23 cellular contexts compared by ENCODE assay signal in genomic region chr2:110742412-110742811, GRCh38. TPM values are rescaled to one million over a fixed set of nuclear protein-coding genes. Genes with fewer than 3 reads are reported as not detected.
A peak's percentile ranks its signal among the peaks of the same experiment; 100 is the strongest.
DNase-seq lines count a peak whose midpoint lies in the region; ATAC-seq, FAIRE-seq and TF ChIP-seq lines count a peak whose summit lies in the region.
"Had no signal": no experiment of that assay in that cellular context is flagged by ENCODE, and none has a peak within 500 bp of the region (broad histone marks: within the 10 kb centered on the region; RNA-seq: fewer than 3 reads in every experiment).

No MANE protein-coding gene starts in this region.

- H3K27ac Mint-ChIP-seq in activated T-helper 2 cell treated with anti-CD3 and anti-CD28 coated beads, Interferon-gamma antibody, Interleukin-2, Interleukin-4, amounts not matched to agents 10 μg/mL and 5 μg/mL and 100 μg/mL, durations not matched to agents 14 hours and 24 hours and 36 hours = peak overlapping the region; percentile 18
- H3K27ac Mint-ChIP-seq in nephron progenitor cell = no peak overlapping the region
- H3K27ac Mint-ChIP-seq: CD4-positive, alpha-beta memory T cell; HFFc6 had no signal

- CTCF ChIA-PET in PC-3 (lab: Charles Lee) = no interaction called here

- POLR2A ChIA-PET in PC-3 (lab: Charles Lee; ENCODE audit: unreplicated experiment) = no interaction called here

- TF ChIP-seq POLR2A in GM12892 (IDR thresholded peaks at IDR 0.05; ENCODE audit: low read depth, low read length) = no peak

- H3F3A ChIP-seq in PC-3 (ENCODE audit: low read length, unreplicated experiment) = peaks cover 4% of the 10 kb centered on the region

- peaks cover 11% of the 10 kb centered on the region for H3K27me3 Mint-ChIP-seq in activated T-helper 2 cell treated with anti-CD3 and anti-CD28 coated beads, Interferon-gamma antibody, Interleukin-2, Interleukin-4, amounts not matched to agents 10 μg/mL and 5 μg/mL and 100 μg/mL, durations not matched to agents 14 hours and 24 hours and 36 hours (ENCODE audit: low read depth)
- peaks cover 10% of the 10 kb centered on the region for H3K27me3 Mint-ChIP-seq in nephron progenitor cell (ENCODE audit: low read depth, poor library complexity)

- no peaks in the 10 kb centered on the region for H3K36me3 ChIP-seq in PC-3 (ENCODE audit: low read depth, low read length)
- H3K36me3 ChIP-seq: HAP-1 had no signal

- intact Hi-C loops in PC-3 (cut with micrococcal nuclease) = no loop called here
- intact Hi-C loops in activated T-helper 2 cell treated with anti-CD3 and anti-CD28 coated beads, Interferon-gamma antibody, Interleukin-2, Interleukin-4, amounts not matched to agents 10 μg/mL and 5 μg/mL and 100 μg/mL, durations not matched to agents 14 hours and 24 hours and 36 hours (cut with micrococcal nuclease) = no loop called here
- intact Hi-C loops in posterior cingulate gyrus (cut with DNase I) = no loop called here

- peak overlapping the region; percentile 80 for H3K4me2 ChIP-seq in PC-3 (ENCODE audit: low read length)

- no peak for TF ChIP-seq CTCF in PC-3 (conservative IDR thresholded peaks at IDR 0.05; ENCODE audit: low read depth, low read length)
- TF ChIP-seq CTCF in nephron progenitor cell (IDR thresholded peaks at IDR 0.05) = no peak

- FAIRE-seq in GM12892 (lab: Jason Lieb, UNC) = peak; percentile 44
- FAIRE-seq: G401.6, GM12891, GM19239, H54 had no signal

- no peak for ATAC-seq in PC-3

- H3K27ac ChIP-seq in PC-3 (ENCODE audit: low read length) = peak overlapping the region; percentile 95

- no peaks in the 10 kb centered on the region for H4K20me1 ChIP-seq in PC-3 (ENCODE audit: low read length)

- H3K9me3 Mint-ChIP-seq in activated T-helper 2 cell treated with anti-CD3 and anti-CD28 coated beads, Interferon-gamma antibody, Interleukin-2, Interleukin-4, amounts not matched to agents 10 μg/mL and 5 μg/mL and 100 μg/mL, durations not matched to agents 14 hours and 24 hours and 36 hours = peaks cover 7% of the 10 kb centered on the region
- H3K9me3 Mint-ChIP-seq in nephron progenitor cell = peaks cover 7% of the 10 kb centered on the region
- H3K9me3 Mint-ChIP-seq: HFFc6 had no signal

- no peak overlapping the region for H3K4me3 Mint-ChIP-seq in activated T-helper 2 cell treated with anti-CD3 and anti-CD28 coated beads, Interferon-gamma antibody, Interleukin-2, Interleukin-4, amounts not matched to agents 10 μg/mL and 5 μg/mL and 100 μg/mL, durations not matched to agents 14 hours and 24 hours and 36 hours (ENCODE audit: low read depth)
- H3K4me3 Mint-ChIP-seq in nephron progenitor cell = no peak overlapping the region
- H3K4me3 Mint-ChIP-seq: CD4-positive, alpha-beta memory T cell; HFFc6 had no signal

- BruUV-seq in PC-3 (replicated peaks; lab: Mats Ljungman, UMichigan) = no TSS peak

- no peak for DNase-seq in GM12892 (ENCODE audit: insufficient read length)
- DNase-seq in PC-3 = no peak
- DNase-seq in activated T-helper 2 cell treated with anti-CD3 and anti-CD28 coated beads, Interferon-gamma antibody, Interleukin-2, Interleukin-4, amounts not matched to agents 10 μg/mL and 5 μg/mL and 100 μg/mL, durations not matched to agents 14 hours and 24 hours and 36 hours (ENCODE audit: low spot score) = no peak
- DNase-seq in posterior cingulate gyrus = no peak
- DNase-seq in NCI-H2081 (lab: John Stamatoyannopoulos, UW) = no peak
- no peak for DNase-seq in HUDEP-2 (lab: John Stamatoyannopoulos, UW; ENCODE audit: unreplicated experiment in 76 of 76)
- DNase-seq in nephron progenitor cell = no peak
- DNase-seq: C1 segment of cervical spinal cord; Calu3; CD4-positive, alpha-beta memory T cell; COR-L47; DMS53; DMS79 treated with DMSO at 0.1 percent for 48 hours; GOT3; HFFc6 had no signal

- H3K4me1 ChIP-seq in PC-3 (ENCODE audit: insufficient read depth, low read length) = peaks cover 59% of the 10 kb centered on the region
- H3K4me1 ChIP-seq: HAP-1 had no signal

- peaks cover 78% of the 10 kb centered on the region for H3K79me2 ChIP-seq in PC-3 (ENCODE audit: low read length)

- no peaks in the 10 kb centered on the region for H3K9me3 ChIP-seq in PC-3 (ENCODE audit: low read length)
- H3K9me3 ChIP-seq: HAP-1 had no signal

- no peaks in the 10 kb centered on the region for H3K9me2 ChIP-seq in PC-3 (replicated peaks; ENCODE audit: low read length)

- H3K36me3 Mint-ChIP-seq in activated T-helper 2 cell treated with anti-CD3 and anti-CD28 coated beads, Interferon-gamma antibody, Interleukin-2, Interleukin-4, amounts not matched to agents 10 μg/mL and 5 μg/mL and 100 μg/mL, durations not matched to agents 14 hours and 24 hours and 36 hours (ENCODE audit: low read depth) = peaks cover 6% of the 10 kb centered on the region
- no peaks in the 10 kb centered on the region for H3K36me3 Mint-ChIP-seq in nephron progenitor cell (ENCODE audit: low read depth)

- peak overlapping the region; percentile 56; the same call in 1 of the 2 replicates for H3K9ac ChIP-seq in PC-3 (ENCODE audit: low read length)

- peaks cover 58% of the 10 kb centered on the region for H3K4me1 Mint-ChIP-seq in activated T-helper 2 cell treated with anti-CD3 and anti-CD28 coated beads, Interferon-gamma antibody, Interleukin-2, Interleukin-4, amounts not matched to agents 10 μg/mL and 5 μg/mL and 100 μg/mL, durations not matched to agents 14 hours and 24 hours and 36 hours (ENCODE audit: low read depth)
- peaks cover 8% of the 10 kb centered on the region for H3K4me1 Mint-ChIP-seq in nephron progenitor cell

- no peak overlapping the region for H3K4me3 ChIP-seq in PC-3 (ENCODE audit: low read length)
- H3K4me3 ChIP-seq: HAP-1 had no signal

- no peak overlapping the region for H2AFZ ChIP-seq in PC-3 (ENCODE audit: low read length)

- no peaks in the 10 kb centered on the region for H3K27me3 ChIP-seq in PC-3 (ENCODE audit: low read length)

RNA-seq across cellular contexts. Expression of gene ACOXL, which starts 10.0 kb away (rescaled TPM):
- polyA plus RNA-seq in GM12892 (2012; ENCODE audit: missing spikeins) = 6.1 TPM
- 15.5 and 16.3 TPM in 2 replicates for total RNA-seq in PC-3 (2014; rRNA removed)
- total RNA-seq in activated T-helper 2 cell treated with anti-CD3 and anti-CD28 coated beads, Interferon-gamma antibody, Interleukin-2, Interleukin-4, amounts not matched to agents 10 μg/mL and 5 μg/mL and 100 μg/mL, durations not matched to agents 14 hours and 24 hours and 36 hours = 1.4 and 1.6 TPM in 2 replicates
- total RNA-seq: A172; A673; CD4-positive, alpha-beta memory T cell; HFFc6 had no signal
- polyA plus RNA-seq: BJ; CD4-positive, alpha-beta memory T cell had no signal
